In genomic region chr9:125997510-125997823, GRCh38 we compare ENCODE assay signal across 16 cellular contexts.
DNase-seq lines count a peak whose midpoint lies in the region; ATAC-seq and TF ChIP-seq lines count a peak whose summit lies in the region.
"Had no signal": no experiment of that assay in that cellular context is flagged by ENCODE, and none has a peak within 500 bp of the region (broad histone marks: within the 10 kb centered on the region; RNA-seq: fewer than 3 reads in every experiment).

No MANE protein-coding gene starts in this region.

- H3K27me3 ChIP-seq in osteoblast (ENCODE audit: insufficient read depth, low read length), result peaks cover 10% of the 10 kb centered on the region
- H3K27me3 ChIP-seq: tibial nerve had no signal

- H3K27ac ChIP-seq in osteoblast (ENCODE audit: low read depth, low read length), result no peak overlapping the region
- H3K27ac ChIP-seq: 22Rv1, coronary artery, tibial nerve had no signal

- DNase-seq in NCI-H1092 treated with DMSO at 0.1 percent for 48 hours (lab: John Stamatoyannopoulos, UW) (peak; percentile 67), NCI-H1092 (lab: John Stamatoyannopoulos, UW) (no peak), NCI-H2029 (lab: John Stamatoyannopoulos, UW) (peak; percentile 92), NCI-H510A treated with DMSO at 0.1 percent for 48 hours (lab: John Stamatoyannopoulos, UW) (peak; percentile 91), osteoblast (ENCODE audit: insufficient read length, low spot score, missing footprints) (peak; percentile 53), GM19238 (ENCODE audit: insufficient read length, low spot score) (no peak)
- DNase-seq: left ventricle myocardium superior had no signal

- H2AFZ ChIP-seq in osteoblast (ENCODE audit: low read length), result no peak overlapping the region

- H3K4me3 ChIP-seq in osteoblast (ENCODE audit: insufficient read depth, low read length), result no peak overlapping the region
- H3K4me3 ChIP-seq: coronary artery, tibial nerve had no signal

- H4K20me1 ChIP-seq in osteoblast (ENCODE audit: insufficient read depth, low read length), result no peaks in the 10 kb centered on the region

- H3K79me2 ChIP-seq in osteoblast (ENCODE audit: insufficient read depth, low read length), result no peaks in the 10 kb centered on the region

- no peaks in the 10 kb centered on the region for H3K9me3 ChIP-seq in osteoblast (ENCODE audit: low read depth, low read length)
- H3K9me3 ChIP-seq: tibial nerve had no signal

- ATAC-seq in GM18502 (IDR thresholded peaks at IDR 0.05; ENCODE audit: poor library complexity, unreplicated experiment) (no peak), HG03439 (IDR thresholded peaks at IDR 0.05; ENCODE audit: unreplicated experiment) (no peak)
- ATAC-seq: activated CD4-positive, CD25-positive, alpha-beta regulatory T cell treated with anti-CD3 and anti-CD28 coated beads, Interleukin-2, amount 50 U/mL, for 24 hours; activated T-helper 17 cell treated with anti-CD3 and anti-CD28 coated beads, Interleukin-2, amount 50 U/mL, for 72 hours; left ventricle myocardium superior; SK-N-SH treated with all-trans-retinoic acid at 6 μM for 48 hours; stimulated activated effector memory CD8-positive, alpha-beta T cell treated with anti-CD3 and anti-CD28 coated beads, Interleukin-12 subunit alpha, Interleukin-12 subunit beta, amount 100 ng/mL, for 72 hours had no signal

- H3K36me3 ChIP-seq in osteoblast (ENCODE audit: insufficient read depth, low read length), result no peaks in the 10 kb centered on the region
- H3K36me3 ChIP-seq: tibial nerve had no signal

- H3K4me2 ChIP-seq in osteoblast (ENCODE audit: insufficient read depth, low read length), result no peak overlapping the region

- no peak for TF ChIP-seq CTCF in osteoblast (IDR thresholded peaks at IDR 0.05; ENCODE audit: extremely low read depth, low read depth, low read length)

- H3K4me1 ChIP-seq in osteoblast (ENCODE audit: insufficient read depth, low read length), result no peaks in the 10 kb centered on the region
- H3K4me1 ChIP-seq: tibial nerve had no signal

Comparison
In these comparisons a context has a peak if more than half of its experiments do, and no peak if none do; other contexts are left out.
1. DNase-seq: peak in NCI-H1092 treated with DMSO at 0.1 percent for 48 hours (single experiment), NCI-H2029 (single experiment), NCI-H510A treated with DMSO at 0.1 percent for 48 hours (single experiment) and osteoblast (single experiment); none in NCI-H1092 (single experiment) and GM19238 (single experiment).